ENCODE assay signal across 7 cellular contexts in the genomic region with DNA sequence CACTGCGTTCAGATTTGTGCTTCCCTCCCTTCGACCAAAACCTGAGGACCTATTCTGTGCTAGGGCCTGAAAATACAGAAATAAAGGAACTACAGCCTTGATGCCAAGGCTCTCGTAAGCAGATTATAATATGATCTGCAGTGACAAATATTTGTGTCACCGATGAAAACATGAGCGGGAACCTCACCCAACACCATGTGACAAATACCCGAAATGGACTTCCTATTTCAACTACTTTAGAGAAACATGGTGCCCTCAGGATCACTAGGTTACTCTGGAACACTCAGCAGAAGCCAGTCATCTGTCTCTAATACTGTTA. TPM values are rescaled to one million over a fixed set of nuclear protein-coding genes. Genes with fewer than 3 reads are reported as not detected.
DNase-seq lines count a peak whose midpoint lies in the region; ATAC-seq lines count a peak whose summit lies in the region.

No MANE protein-coding gene starts in this region.

- H3K4ac ChIP-seq in neuronal stem cell (ENCODE audit: low read length): no peak overlapping the region

- no peak overlapping the region for H2BK12ac ChIP-seq in neuronal stem cell (ENCODE audit: low read length)

- H3K27ac ChIP-seq in epithelial cell of prostate (peak overlapping the region; percentile 89), neuronal stem cell (replicated peaks; ENCODE audit: low read length) (no peak overlapping the region)

- H4K8ac ChIP-seq in neuronal stem cell (ENCODE audit: low read depth, low read length): no peak overlapping the region

- no peak overlapping the region for H3K9ac ChIP-seq in neuronal stem cell (ENCODE audit: low read depth, low read length, poor library complexity)

- H4K91ac ChIP-seq in neuronal stem cell (ENCODE audit: low read depth, low read length, poor library complexity): no peak overlapping the region

- peaks cover 9 to 11% of the 10 kb centered on the region in 2 donors for H3K4me1 ChIP-seq in neuronal stem cell (ENCODE audit: control insufficient read depth in 2 of 2, insufficient read depth in 1 of 2, low read depth in 1 of 2, low read length in 2 of 2)

- peak; percentile 62 for DNase-seq in RKO (ENCODE audit: low spot score)
- no peak for DNase-seq in epithelial cell of prostate (ENCODE audit: low read depth, low spot score)
- DNase-seq in neuronal stem cell (ENCODE audit: low spot score): no peak
- no peak for DNase-seq in occipital lobe (lab: John Stamatoyannopoulos, UW)
- no peak for DNase-seq in G401 (ENCODE audit: low spot score)

- peak overlapping the region; percentile 85 for H2AFZ ChIP-seq in neuronal stem cell (ENCODE audit: low read length)

- in situ Hi-C loops in G401 (cut with HindIII; ENCODE audit: low sequenced_read_pairs): no loop called here

- peak overlapping the region; percentile 90 for H3K18ac ChIP-seq in neuronal stem cell (ENCODE audit: low read length)

- H3K9me3 ChIP-seq in neuronal stem cell (replicated peaks in 1 of 2; ENCODE audit: control insufficient read depth in 2 of 2, insufficient read depth in 1 of 2, low read depth in 1 of 2, low read length in 2 of 2): no peaks in the 10 kb centered on the region

- peaks cover 2 to 25% of the 10 kb centered on the region in 2 donors for H3K36me3 ChIP-seq in neuronal stem cell (replicated peaks in 1 of 2; ENCODE audit: control insufficient read depth in 2 of 2, insufficient read depth in 2 of 2, low read length in 2 of 2)

- no peak overlapping the region for H2AK5ac ChIP-seq in neuronal stem cell (ENCODE audit: low read depth, low read length)

- H3K27me3 ChIP-seq in neuronal stem cell (ENCODE audit: control insufficient read depth in 3 of 3, insufficient read depth in 3 of 3, low read depth in 1 of 3, low read length in 3 of 3): no peaks in the 10 kb centered on the region

- WGBS in neuronal stem cell (ENCODE audit: extremely low coverage in 2 of 2, insufficient read length in 2 of 2, insufficient replicate concordance in 1 of 2), 2 donors: no CpG with 5 or more reads among the region's 6 CpGs

- peaks cover 9% of the 10 kb centered on the region for H3K79me1 ChIP-seq in neuronal stem cell (ENCODE audit: low read depth, low read length)

- no peak overlapping the region for H3K14ac ChIP-seq in neuronal stem cell (ENCODE audit: low read length)

- H3K4me2 ChIP-seq in neuronal stem cell (ENCODE audit: insufficient read depth, low read length, poor library complexity, severe bottlenecking): peak overlapping the region; percentile 85

- ATAC-seq in GM21528 (IDR thresholded peaks at IDR 0.05; ENCODE audit: low FRiP score, unreplicated experiment) (peak; percentile 13), HG03175 (IDR thresholded peaks at IDR 0.05; ENCODE audit: unreplicated experiment) (no peak)

- no peak overlapping the region for H2BK120ac ChIP-seq in neuronal stem cell (ENCODE audit: low read depth, low read length)

- H2BK15ac ChIP-seq in neuronal stem cell (ENCODE audit: low read length): no peak overlapping the region

- H2BK5ac ChIP-seq in neuronal stem cell (ENCODE audit: low read length): no peak overlapping the region

- peak overlapping the region; percentile 64 to 94 for H3K4me3 ChIP-seq in neuronal stem cell (ENCODE audit: low read length in 2 of 2)

- no peak overlapping the region for H3K23ac ChIP-seq in neuronal stem cell (ENCODE audit: low read depth, low read length, poor library complexity)

RNA-seq across cellular contexts. Expression of a gene that starts 0.5 kb away (rescaled TPM):
- 65.5 TPM for polyA plus RNA-seq in neuronal stem cell (2013, experiment 1 of 2)
- polyA plus RNA-seq in neuronal stem cell (2013, experiment 2 of 2): 63.0 TPM
- 39.5 TPM for total RNA-seq in occipital lobe
- total RNA-seq in G401 (2014; rRNA removed; shearing (Covaris generic)): 95.6 and 126 TPM in 2 replicates

RNA-seq across cellular contexts. Expression of a gene that starts 13.5 kb away (rescaled TPM):
- 5.7 TPM for polyA plus RNA-seq in neuronal stem cell (2013, experiment 1 of 2)
- polyA plus RNA-seq in neuronal stem cell (2013, experiment 2 of 2): 6.0 TPM
- 3.3 TPM for total RNA-seq in occipital lobe
- 15.2 and 23.5 TPM in 2 replicates for total RNA-seq in G401 (2014; rRNA removed; shearing (Covaris generic))
